13 cellular contexts compared by ENCODE assay signal in genomic region chr12:94326727-94327126, GRCh38.
A peak's percentile ranks its signal among the peaks of the same experiment; 100 is the strongest.
DNase-seq lines count a peak whose midpoint lies in the region; ATAC-seq and TF ChIP-seq lines count a peak whose summit lies in the region.
"Had no signal": no experiment of that assay in that cellular context is flagged by ENCODE, and none has a peak within 500 bp of the region (broad histone marks: within the 10 kb centered on the region; RNA-seq: fewer than 3 reads in every experiment).

No MANE protein-coding gene starts in this region.

- H3K27ac ChIP-seq in heart right ventricle: no peak overlapping the region
- H3K27ac ChIP-seq: colonic mucosa, lower lobe of right lung, parathyroid adenoma had no signal

- no peak for ATAC-seq in left ventricle myocardium superior
- ATAC-seq in HG02623 (IDR thresholded peaks at IDR 0.05; ENCODE audit: unreplicated experiment): no peak
- ATAC-seq in heart right ventricle: no peak
- ATAC-seq: lower lobe of right lung had no signal

- H3K27me3 ChIP-seq in heart right ventricle: no peaks in the 10 kb centered on the region
- H3K27me3 ChIP-seq: colonic mucosa had no signal

- peaks cover 0 to 83% (median 14%) of the 10 kb centered on the region in 9 donors for H3K36me3 ChIP-seq in heart right ventricle
- H3K36me3 ChIP-seq: colonic mucosa had no signal

- peaks cover 0 to 4% (median 0%) of the 10 kb centered on the region in 9 donors for H3K4me1 ChIP-seq in heart right ventricle
- H3K4me1 ChIP-seq: colonic mucosa, lower lobe of right lung, parathyroid adenoma had no signal

- TF ChIP-seq CTCF in AG10803 (conservative IDR thresholded peaks at IDR 0.05; ENCODE audit: low read length): no peak
- no peak for TF ChIP-seq CTCF in heart right ventricle (IDR thresholded peaks at IDR 0.05)

- DNase-seq in AG10803 (ENCODE audit: low read depth) (peak; percentile 60), HS-27A (ENCODE audit: low read depth) (peak; percentile 51), amniotic stem cell (lab: John Stamatoyannopoulos, UW) (peak; percentile 16), islet precursor cell (peak; percentile 56), left ventricle myocardium superior (no peak), iPS-NIHi7 (ENCODE audit: extremely low spot score) (no peak), heart right ventricle (no peak)
- DNase-seq: activated effector memory CD4-positive, alpha-beta T cell treated with Interleukin-2 at 50 U/mL for 16 hours; colonic mucosa; lower lobe of right lung; SHP77 had no signal

- H3K9me3 ChIP-seq in heart right ventricle: no peaks in the 10 kb centered on the region
- H3K9me3 ChIP-seq: colonic mucosa, lower lobe of right lung had no signal

- intact Hi-C loops in left ventricle myocardium superior (cut with micrococcal nuclease) (no loop called here), heart right ventricle (cut with DNase I) (loop anchor here in 3 of 10 donors (5.0 to 10.0 kb wide), 2 partner anchors 206 to 208 kb away; no protein-coding TSS in a partner anchor)

- H3K4me3 ChIP-seq in AG10803 (ENCODE audit: low read length) (no peak overlapping the region), heart right ventricle (no peak overlapping the region)
- H3K4me3 ChIP-seq: colonic mucosa, lower lobe of right lung had no signal

Comparison
In these comparisons a context has a peak if more than half of its experiments do, and no peak if none do; other contexts are left out.
1. DNase-seq: peak in AG10803 (single experiment), HS-27A (single experiment), amniotic stem cell (single experiment) and islet precursor cell (single experiment); none in left ventricle myocardium superior (single experiment), iPS-NIHi7 (single experiment) and heart right ventricle (0 of 2).